In the genomic region with DNA sequence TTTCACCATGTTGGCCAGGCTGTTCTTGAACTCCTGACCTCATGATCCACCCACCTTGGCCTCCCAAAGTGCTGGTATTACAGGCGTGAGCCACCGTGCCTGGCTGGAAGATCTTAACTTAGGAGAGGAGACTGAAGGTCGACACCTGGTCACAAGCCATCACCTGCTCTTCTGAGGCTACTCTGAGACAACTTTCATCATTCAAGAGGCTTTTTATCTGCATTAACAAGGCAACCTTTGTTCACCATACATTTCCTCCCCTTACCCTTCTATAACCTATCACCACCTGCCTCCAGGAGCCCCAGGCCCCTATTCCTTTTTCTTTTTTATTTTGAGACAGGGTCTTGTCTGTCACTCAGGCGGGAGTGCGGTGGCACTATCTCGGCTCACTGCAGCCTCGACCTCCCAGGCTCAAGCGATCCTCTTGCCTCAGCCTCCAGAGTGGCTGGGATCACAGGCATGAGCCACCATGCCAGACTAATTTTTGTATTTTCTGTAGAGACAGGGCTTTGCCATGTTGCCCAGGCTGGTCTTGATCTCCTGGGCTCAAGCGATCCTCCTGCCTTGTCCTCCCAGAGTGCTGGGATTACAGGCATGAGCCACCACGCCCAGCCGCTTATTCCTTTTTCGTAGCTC, we compare ENCODE assay signal across 20 cellular contexts. TPM values are rescaled to one million over a fixed set of nuclear protein-coding genes. Genes with fewer than 3 reads are reported as not detected.
A peak's percentile ranks its signal among the peaks of the same experiment; 100 is the strongest.
DNase-seq lines count a peak whose midpoint lies in the region; ATAC-seq and TF ChIP-seq lines count a peak whose summit lies in the region.
"Had no signal": no experiment of that assay in that cellular context is flagged by ENCODE, and none has a peak within 500 bp of the region (broad histone marks: within the 10 kb centered on the region; RNA-seq: fewer than 3 reads in every experiment).

No MANE protein-coding gene starts in this region.

- intact Hi-C loops in activated CD4-positive, alpha-beta T cell treated with anti-CD3 and anti-CD28 coated beads for 36 hours (cut with DNase I, micrococcal nuclease), result loop anchor here (5.0 to 10.0 kb wide), 7 partner anchors 42 to 618 kb away; partner anchors contain the start of genes GSPT1 (in 1 of the 2), SOCS1 (in 1 of the 2) and ZC3H7A (in 1 of the 2)
- intact Hi-C loops in Calu3 (cut with micrococcal nuclease; ENCODE audit: unreplicated experiment), result loop anchor here (5.0 kb wide), 1 partner anchor 173 kb away; no protein-coding TSS in a partner anchor

- CTCF ChIA-PET in activated CD4-positive, alpha-beta T cell treated with anti-CD3 and anti-CD28 coated beads for 36 hours (lab: Charles Lee), result interaction anchor here (1.0 to 4.3 kb wide), 2 partner anchors 10 to 60 kb away, joined by 3 to 16 read pairs; no protein-coding TSS in a partner anchor
- CTCF ChIA-PET in Calu3 (lab: Charles Lee), result no interaction called here

- peaks cover 41% of the 10 kb centered on the region for H3K36me3 Mint-ChIP-seq in activated CD4-positive, alpha-beta T cell treated with anti-CD3 and anti-CD28 coated beads for 36 hours (ENCODE audit: low read depth)
- H3K36me3 Mint-ChIP-seq in Calu3 (ENCODE audit: insufficient read depth, unreplicated experiment) (peaks cover 95% of the 10 kb centered on the region), HFFc6 (ENCODE audit: low read depth) (peaks cover 5% of the 10 kb centered on the region; the same call in 1 of the 2 replicates)
- peaks cover 28% of the 10 kb centered on the region for H3K36me3 Mint-ChIP-seq in activated naive CD8-positive, alpha-beta T cell treated with anti-CD3 and anti-CD28 coated beads, Interleukin-2, amount 10 ng/mL, durations not matched to agents 7 days and 5 days

- peak overlapping the region in 1 of 2 experiments; percentile 93 for H3K4me3 ChIP-seq in neutrophil (ENCODE audit: low read depth in 1 of 2, low read length in 1 of 2)
- H3K4me3 ChIP-seq: SK-N-MC, tibial artery had no signal

- no peak for ATAC-seq in activated CD4-positive, alpha-beta T cell treated with anti-CD3 and anti-CD28 coated beads for 36 hours
- ATAC-seq in activated naive CD8-positive, alpha-beta T cell treated with anti-CD3 and anti-CD28 coated beads, Interleukin-2, amount 10 ng/mL, durations not matched to agents 7 days and 5 days (ENCODE audit: low read depth), result no peak

- peaks cover 86 to 92% of the 10 kb centered on the region in 2 experiments for H3K4me1 ChIP-seq in neutrophil (ENCODE audit: control insufficient read depth in 1 of 2, insufficient read depth in 1 of 2, low read depth in 1 of 2, low read length in 1 of 2)

- peaks cover 70% of the 10 kb centered on the region for H3K36me3 ChIP-seq in neutrophil

- no peaks in the 10 kb centered on the region for H3K27me3 Mint-ChIP-seq in activated CD4-positive, alpha-beta T cell treated with anti-CD3 and anti-CD28 coated beads for 36 hours
- H3K27me3 Mint-ChIP-seq in Calu3 (ENCODE audit: unreplicated experiment), result no peaks in the 10 kb centered on the region
- no peaks in the 10 kb centered on the region for H3K27me3 Mint-ChIP-seq in activated naive CD8-positive, alpha-beta T cell treated with anti-CD3 and anti-CD28 coated beads, Interleukin-2, amount 10 ng/mL, durations not matched to agents 7 days and 5 days
- H3K27me3 Mint-ChIP-seq in HFFc6 (ENCODE audit: insufficient read depth), result no peaks in the 10 kb centered on the region; the same call in none of the 2 replicates

- no TSS peak for BruUV-seq in Calu3 (replicated peaks; lab: Mats Ljungman, UMichigan)

- peak overlapping the region; percentile 99 for H3K27ac ChIP-seq in neutrophil
- H3K27ac ChIP-seq: C4-2B, SK-N-MC, tibial artery had no signal

- peak overlapping the region; percentile 84 for H3K27ac Mint-ChIP-seq in activated CD4-positive, alpha-beta T cell treated with anti-CD3 and anti-CD28 coated beads for 36 hours
- H3K27ac Mint-ChIP-seq in Calu3 (ENCODE audit: unreplicated experiment), result peak overlapping the region; percentile 33
- H3K27ac Mint-ChIP-seq in activated naive CD8-positive, alpha-beta T cell treated with anti-CD3 and anti-CD28 coated beads, Interleukin-2, amount 10 ng/mL, durations not matched to agents 7 days and 5 days, result no peak overlapping the region
- H3K27ac Mint-ChIP-seq in HFFc6, result no peak overlapping the region

- peaks cover 72% of the 10 kb centered on the region for H3K4me1 Mint-ChIP-seq in activated CD4-positive, alpha-beta T cell treated with anti-CD3 and anti-CD28 coated beads for 36 hours
- H3K4me1 Mint-ChIP-seq in Calu3 (ENCODE audit: low read depth, unreplicated experiment), result peaks cover 63% of the 10 kb centered on the region
- H3K4me1 Mint-ChIP-seq in activated naive CD8-positive, alpha-beta T cell treated with anti-CD3 and anti-CD28 coated beads, Interleukin-2, amount 10 ng/mL, durations not matched to agents 7 days and 5 days, result peaks cover 55% of the 10 kb centered on the region
- peaks cover 54% of the 10 kb centered on the region for H3K4me1 Mint-ChIP-seq in HFFc6 (ENCODE audit: low read depth)

- no peaks in the 10 kb centered on the region for H3K9me3 ChIP-seq in neutrophil
- H3K9me3 ChIP-seq: tibial artery had no signal

- H3K27me3 ChIP-seq in neutrophil, result no peaks in the 10 kb centered on the region
- H3K27me3 ChIP-seq: tibial artery had no signal

- TF ChIP-seq CTCF in Calu3 (IDR thresholded peaks at IDR 0.05; ENCODE audit: unreplicated experiment) (no peak), neutrophil (IDR thresholded peaks at IDR 0.05) (no peak), HFFc6 (IDR thresholded peaks at IDR 0.05) (no peak)

- DNase-seq in activated CD4-positive, alpha-beta T cell treated with anti-CD3 and anti-CD28 coated beads for 36 hours, result no peak
- DNase-seq in activated CD4-positive, alpha-beta T cell treated with anti-CD3 and anti-CD28 coated beads, Interleukin-2, amount 50 U/mL, for 48 hours, result no peak
- DNase-seq in Calu3 (no peak), HFFc6 (no peak), HT-29 (ENCODE audit: low spot score) (no peak), mesenteric fat pad (ENCODE audit: low spot score) (no peak)
- DNase-seq in activated naive CD8-positive, alpha-beta T cell treated with anti-CD3 and anti-CD28 coated beads, Interleukin-2, amount 10 ng/mL, durations not matched to agents 7 days and 5 days, result no peak
- DNase-seq: 8988T; DMS79 treated with DMSO at 0.1 percent for 48 hours; head of caudate nucleus; IMR-90; islet precursor cell; NCI-H2029 treated with DMSO at 0.1 percent for 48 hours; NCI-H524; stimulated activated CD4-positive, alpha-beta T cell treated with anti-CD3 and anti-CD28 coated beads, Interleukin-4, amount 100 ng/mL, for 1 hour; stimulated activated CD8-positive, alpha-beta memory T cell treated with anti-CD3 and anti-CD28 coated beads, Interleukin-4, amount 100 ng/mL, for 48 hours; tibial artery had no signal

- H3K4me3 Mint-ChIP-seq in activated CD4-positive, alpha-beta T cell treated with anti-CD3 and anti-CD28 coated beads for 36 hours, result no peak overlapping the region
- peak overlapping the region; percentile 77 for H3K4me3 Mint-ChIP-seq in Calu3 (ENCODE audit: low read depth, unreplicated experiment)
- peak overlapping the region; percentile 41 for H3K4me3 Mint-ChIP-seq in activated naive CD8-positive, alpha-beta T cell treated with anti-CD3 and anti-CD28 coated beads, Interleukin-2, amount 10 ng/mL, durations not matched to agents 7 days and 5 days
- H3K4me3 Mint-ChIP-seq in HFFc6, result no peak overlapping the region

- POLR2A ChIA-PET in activated CD4-positive, alpha-beta T cell treated with anti-CD3 and anti-CD28 coated beads for 36 hours (lab: Charles Lee), result interaction anchor here (0.7 kb wide), 1 partner anchor 9 kb away, joined by 5 read pairs; no protein-coding TSS in a partner anchor
- POLR2A ChIA-PET in activated naive CD8-positive, alpha-beta T cell treated with anti-CD3 and anti-CD28 coated beads, Interleukin-2, amount 10 ng/mL, durations not matched to agents 7 days and 5 days (lab: Charles Lee), result interaction anchor here (1.3 kb wide), 1 partner anchor 18 kb away, joined by 3 read pairs; no protein-coding TSS in a partner anchor

- H3K9me3 Mint-ChIP-seq in activated CD4-positive, alpha-beta T cell treated with anti-CD3 and anti-CD28 coated beads for 36 hours (ENCODE audit: low read depth), result no peaks in the 10 kb centered on the region
- H3K9me3 Mint-ChIP-seq in Calu3 (ENCODE audit: low read depth, unreplicated experiment) (no peaks in the 10 kb centered on the region), HFFc6 (no peaks in the 10 kb centered on the region)
- no peaks in the 10 kb centered on the region for H3K9me3 Mint-ChIP-seq in activated naive CD8-positive, alpha-beta T cell treated with anti-CD3 and anti-CD28 coated beads, Interleukin-2, amount 10 ng/mL, durations not matched to agents 7 days and 5 days

RNA-seq across cellular contexts. Expression of gene LITAF, which starts 6.2 kb away (rescaled TPM):
- 100 to 1,000 TPM in 1 of 2 experiments, 10 to 100 TPM in 1; 99.0 to 116 TPM for total RNA-seq in activated CD4-positive, alpha-beta T cell treated with anti-CD3 and anti-CD28 coated beads for 36 hours
- 328 and 443 TPM in 2 replicates for total RNA-seq in Calu3 (2022)
- 100 to 1,000 TPM; 109 TPM for total RNA-seq in activated naive CD8-positive, alpha-beta T cell treated with anti-CD3 and anti-CD28 coated beads, Interleukin-2, amount 10 ng/mL, durations not matched to agents 7 days and 5 days
- 100 to 1,000 TPM; 114 to 143 (median 135) TPM for total RNA-seq in HFFc6 (2021; fragmentation: NEBNext Ultra II Directional; extraction: Animal tissue kit (Norgen Biotek cat#: 25700))
- total RNA-seq in HT-29 (2014; rRNA removed; shearing (Covaris generic)), result 116 and 128 TPM in 2 replicates
- 191 TPM for total RNA-seq in mesenteric fat pad

Comparison
In these comparisons a context has a peak if more than half of its experiments do, and no peak if none do; other contexts are left out.
1. H3K27ac Mint-ChIP-seq: peak in activated CD4-positive, alpha-beta T cell treated with anti-CD3 and anti-CD28 coated beads for 36 hours (single experiment) and Calu3 (single experiment); none in activated naive CD8-positive, alpha-beta T cell treated with anti-CD3 and anti-CD28 coated beads, Interleukin-2, amount 10 ng/mL, durations not matched to agents 7 days and 5 days (single experiment) and HFFc6 (single experiment).
2. H3K4me3 Mint-ChIP-seq: peak in Calu3 (single experiment) and activated naive CD8-positive, alpha-beta T cell treated with anti-CD3 and anti-CD28 coated beads, Interleukin-2, amount 10 ng/mL, durations not matched to agents 7 days and 5 days (single experiment); none in activated CD4-positive, alpha-beta T cell treated with anti-CD3 and anti-CD28 coated beads for 36 hours (single experiment) and HFFc6 (single experiment).